ENCODE assay signal across 34 cellular contexts in genomic region chr6:170108456-170108855, GRCh38.
DNase-seq lines count a peak whose midpoint lies in the region; ATAC-seq and TF ChIP-seq lines count a peak whose summit lies in the region.
"Had no signal": no experiment of that assay in that cellular context is flagged by ENCODE, and none has a peak within 500 bp of the region (broad histone marks: within the 10 kb centered on the region; RNA-seq: fewer than 3 reads in every experiment).

No MANE protein-coding gene starts in this region.

- no peaks in the 10 kb centered on the region for H3K9me3 Mint-ChIP-seq in activated CD4-positive, alpha-beta memory T cell treated with anti-CD3 and anti-CD28 coated beads, Interleukin-2, amount 10 ng/mL, durations not matched to agents 7 days and 5 days
- H3K9me3 Mint-ChIP-seq in activated CD4-positive, alpha-beta memory T cell treated with anti-CD3 and anti-CD28 coated beads for 36 hours, result no peaks in the 10 kb centered on the region
- H3K9me3 Mint-ChIP-seq: activated naive CD4-positive, alpha-beta T cell treated with anti-CD3 and anti-CD28 coated beads, Interleukin-2, amount 50 U/mL, for 24 hours; activated T-helper 1 cell treated with anti-CD3 and anti-CD28 coated beads, Interleukin-12 subunit alpha, Interleukin-12 subunit beta, Interleukin-2, Interleukin-4 antibody, amounts not matched to agents 30 ng/mL and 10 ng/mL and 1 ng/mL, durations not matched to agents 14 hours and 24 hours and 36 hours; stimulated activated effector memory CD8-positive, alpha-beta T cell treated with anti-CD3 and anti-CD28 coated beads, Interleukin-12 subunit alpha, Interleukin-12 subunit beta, amount 100 ng/mL, for 72 hours; T-helper 2 cell treated with Interferon-gamma antibody and Interleukin-4, amounts not matched to agents 5 μg/mL and 100 μg/mL, for 36 hours had no signal

- H3K27ac Mint-ChIP-seq in activated CD4-positive, alpha-beta memory T cell treated with anti-CD3 and anti-CD28 coated beads, Interleukin-2, amount 10 ng/mL, durations not matched to agents 7 days and 5 days, result no peak overlapping the region
- no peak overlapping the region for H3K27ac Mint-ChIP-seq in activated CD4-positive, alpha-beta memory T cell treated with anti-CD3 and anti-CD28 coated beads for 36 hours
- no peak overlapping the region for H3K27ac Mint-ChIP-seq in T-helper 17 cell
- H3K27ac Mint-ChIP-seq: activated naive CD4-positive, alpha-beta T cell treated with anti-CD3 and anti-CD28 coated beads, Interleukin-2, amount 50 U/mL, for 24 hours; activated T-helper 1 cell treated with anti-CD3 and anti-CD28 coated beads, Interleukin-12 subunit alpha, Interleukin-12 subunit beta, Interleukin-2, Interleukin-4 antibody, amounts not matched to agents 30 ng/mL and 10 ng/mL and 1 ng/mL, durations not matched to agents 14 hours and 24 hours and 36 hours; CD14-positive monocyte; stimulated activated effector memory CD8-positive, alpha-beta T cell treated with anti-CD3 and anti-CD28 coated beads, Interleukin-12 subunit alpha, Interleukin-12 subunit beta, amount 100 ng/mL, for 72 hours; T-helper 2 cell treated with Interferon-gamma antibody and Interleukin-4, amounts not matched to agents 5 μg/mL and 100 μg/mL, for 36 hours had no signal

- TF ChIP-seq EP300 in sigmoid colon (IDR thresholded peaks at IDR 0.05), result no peak

- CTCF ChIA-PET in activated CD4-positive, alpha-beta memory T cell treated with anti-CD3 and anti-CD28 coated beads, Interleukin-2, amount 10 ng/mL, durations not matched to agents 7 days and 5 days (lab: Charles Lee), result no interaction called here
- CTCF ChIA-PET in activated CD4-positive, alpha-beta memory T cell treated with anti-CD3 and anti-CD28 coated beads for 36 hours (lab: Charles Lee), result no interaction called here

- no peaks in the 10 kb centered on the region for H3K36me3 Mint-ChIP-seq in activated CD4-positive, alpha-beta memory T cell treated with anti-CD3 and anti-CD28 coated beads, Interleukin-2, amount 10 ng/mL, durations not matched to agents 7 days and 5 days (ENCODE audit: low read depth)
- no peaks in the 10 kb centered on the region for H3K36me3 Mint-ChIP-seq in activated CD4-positive, alpha-beta memory T cell treated with anti-CD3 and anti-CD28 coated beads for 36 hours
- H3K36me3 Mint-ChIP-seq in T-helper 17 cell (ENCODE audit: low read depth), result no peaks in the 10 kb centered on the region
- H3K36me3 Mint-ChIP-seq: activated naive CD4-positive, alpha-beta T cell treated with anti-CD3 and anti-CD28 coated beads, Interleukin-2, amount 50 U/mL, for 24 hours; brain; CD14-positive monocyte; stimulated activated effector memory CD8-positive, alpha-beta T cell treated with anti-CD3 and anti-CD28 coated beads, Interleukin-12 subunit alpha, Interleukin-12 subunit beta, amount 100 ng/mL, for 72 hours had no signal

- DNase-seq in activated CD4-positive, alpha-beta memory T cell treated with anti-CD3 and anti-CD28 coated beads, Interleukin-2, amount 10 ng/mL, durations not matched to agents 7 days and 5 days, result peak; percentile 8
- DNase-seq in activated CD4-positive, alpha-beta memory T cell treated with anti-CD3 and anti-CD28 coated beads for 36 hours, result no peak
- DNase-seq in H7 (peak; percentile 48), left lobe of liver (ENCODE audit: low spot score) (peak; percentile 39), sigmoid colon (peak; percentile 44), T-helper 17 cell (no peak), NCI-H1105 (lab: John Stamatoyannopoulos, UW) (no peak), NOMO-1 treated with dmso at 0.1 percent for 144 hours (lab: John Stamatoyannopoulos, UW; ENCODE audit: unreplicated experiment) (no peak)
- DNase-seq: 8988T; activated CD4-positive, alpha-beta T cell treated with anti-CD3 and anti-CD28 coated beads for 48 hours; amniotic stem cell; Caco-2; cerebellar nuclear complex; DMS79 treated with DMSO at 0.1 percent for 48 hours; foreskin melanocyte; GDM1; KG1; mesendoderm; NCI-H1092 treated with DMSO at 0.1 percent for 48 hours; NCI-H187; NCI-H446 treated with DMSO at 0.1 percent for 48 hours; stimulated activated CD4-positive, alpha-beta T cell treated with anti-CD3 and anti-CD28 coated beads, Interleukin-15, amount 100 ng/mL, for 24 hours had no signal

- ATAC-seq in left lobe of liver (no peak), T-helper 17 cell (no peak)
- ATAC-seq: heart right ventricle; stimulated activated effector memory CD8-positive, alpha-beta T cell treated with anti-CD3 and anti-CD28 coated beads, Interleukin-12 subunit alpha, Interleukin-12 subunit beta, amount 100 ng/mL, for 72 hours had no signal

- H3K27me3 ChIP-seq in H7 (ENCODE audit: control insufficient read depth, insufficient read depth, low read length), result no peaks in the 10 kb centered on the region; the same call in 1 of the 2 replicates
- no peaks in the 10 kb centered on the region for H3K27me3 ChIP-seq in sigmoid colon
- H3K27me3 ChIP-seq: neutrophil, uterus had no signal

- 88 to 92% methylated on average over 9 of the region's 9 CpGs for WGBS in sigmoid colon, 2 donors

- H3K27me3 Mint-ChIP-seq in activated CD4-positive, alpha-beta memory T cell treated with anti-CD3 and anti-CD28 coated beads, Interleukin-2, amount 10 ng/mL, durations not matched to agents 7 days and 5 days, result peaks cover 21% of the 10 kb centered on the region
- H3K27me3 Mint-ChIP-seq in activated CD4-positive, alpha-beta memory T cell treated with anti-CD3 and anti-CD28 coated beads for 36 hours, result peaks cover 15% of the 10 kb centered on the region
- peaks cover 33% of the 10 kb centered on the region for H3K27me3 Mint-ChIP-seq in T-helper 17 cell
- H3K27me3 Mint-ChIP-seq: activated naive CD4-positive, alpha-beta T cell treated with anti-CD3 and anti-CD28 coated beads, Interleukin-2, amount 50 U/mL, for 24 hours had no signal

- intact Hi-C loops in activated CD4-positive, alpha-beta memory T cell treated with anti-CD3 and anti-CD28 coated beads for 36 hours (cut with micrococcal nuclease), result no loop called here
- intact Hi-C loops in sigmoid colon (cut with DNase I), result no loop called here

- POLR2A ChIA-PET in activated CD4-positive, alpha-beta memory T cell treated with anti-CD3 and anti-CD28 coated beads, Interleukin-2, amount 10 ng/mL, durations not matched to agents 7 days and 5 days (lab: Charles Lee), result no interaction called here
- POLR2A ChIA-PET in activated CD4-positive, alpha-beta memory T cell treated with anti-CD3 and anti-CD28 coated beads for 36 hours (lab: Charles Lee), result no interaction called here

- H3K4me1 ChIP-seq in sigmoid colon, result no peaks in the 10 kb centered on the region
- H3K4me1 ChIP-seq: Caco-2, HAP-1, heart right ventricle, prostate gland, uterus had no signal

- TF ChIP-seq POLR2A in sigmoid colon (IDR thresholded peaks at IDR 0.05), result no peak

- H3K36me3 ChIP-seq in H7 (replicated peaks; ENCODE audit: control insufficient read depth, insufficient read depth, low read length), result no peaks in the 10 kb centered on the region
- H3K36me3 ChIP-seq in sigmoid colon, result no peaks in the 10 kb centered on the region
- H3K36me3 ChIP-seq: HAP-1, heart right ventricle, neutrophil, prostate gland, uterus had no signal

- H3K4me3 ChIP-seq in H7 (ENCODE audit: insufficient read depth, low read depth, low read length), result no peak overlapping the region
- no peak overlapping the region for H3K4me3 ChIP-seq in sigmoid colon
- H3K4me3 ChIP-seq: dorsolateral prefrontal cortex, HAP-1, heart right ventricle, prostate gland, uterus had no signal

- no peaks in the 10 kb centered on the region for H3K4me1 Mint-ChIP-seq in activated CD4-positive, alpha-beta memory T cell treated with anti-CD3 and anti-CD28 coated beads, Interleukin-2, amount 10 ng/mL, durations not matched to agents 7 days and 5 days
- no peaks in the 10 kb centered on the region for H3K4me1 Mint-ChIP-seq in activated CD4-positive, alpha-beta memory T cell treated with anti-CD3 and anti-CD28 coated beads for 36 hours (ENCODE audit: low read depth)
- H3K4me1 Mint-ChIP-seq in T-helper 17 cell, result peaks cover 1% of the 10 kb centered on the region
- H3K4me1 Mint-ChIP-seq: activated naive CD4-positive, alpha-beta T cell treated with anti-CD3 and anti-CD28 coated beads, Interleukin-2, amount 50 U/mL, for 24 hours; brain; CD14-positive monocyte; stimulated activated effector memory CD8-positive, alpha-beta T cell treated with anti-CD3 and anti-CD28 coated beads, Interleukin-12 subunit alpha, Interleukin-12 subunit beta, amount 100 ng/mL, for 72 hours had no signal

- H3K9me3 ChIP-seq in sigmoid colon (no peaks in the 10 kb centered on the region), T-helper 17 cell (ENCODE audit: control insufficient read depth, low read length, poor library complexity, severe bottlenecking) (no peaks in the 10 kb centered on the region)
- H3K9me3 ChIP-seq: Caco-2, HAP-1, heart right ventricle, neutrophil, prostate gland, uterus had no signal

- no peak overlapping the region for H3K27ac ChIP-seq in sigmoid colon
- H3K27ac ChIP-seq: dorsolateral prefrontal cortex, heart right ventricle, neutrophil, prostate gland, uterus had no signal

- TF ChIP-seq CTCF in sigmoid colon (IDR thresholded peaks at IDR 0.05), result no peak

- no peak overlapping the region for H3K4me3 Mint-ChIP-seq in activated CD4-positive, alpha-beta memory T cell treated with anti-CD3 and anti-CD28 coated beads, Interleukin-2, amount 10 ng/mL, durations not matched to agents 7 days and 5 days
- no peak overlapping the region for H3K4me3 Mint-ChIP-seq in activated CD4-positive, alpha-beta memory T cell treated with anti-CD3 and anti-CD28 coated beads for 36 hours
- no peak overlapping the region for H3K4me3 Mint-ChIP-seq in T-helper 17 cell
- H3K4me3 Mint-ChIP-seq: activated naive CD4-positive, alpha-beta T cell treated with anti-CD3 and anti-CD28 coated beads, Interleukin-2, amount 50 U/mL, for 24 hours; activated T-helper 1 cell treated with anti-CD3 and anti-CD28 coated beads, Interleukin-12 subunit alpha, Interleukin-12 subunit beta, Interleukin-2, Interleukin-4 antibody, amounts not matched to agents 30 ng/mL and 10 ng/mL and 1 ng/mL, durations not matched to agents 14 hours and 24 hours and 36 hours; brain; stimulated activated effector memory CD8-positive, alpha-beta T cell treated with anti-CD3 and anti-CD28 coated beads, Interleukin-12 subunit alpha, Interleukin-12 subunit beta, amount 100 ng/mL, for 72 hours; T-helper 2 cell treated with Interferon-gamma antibody and Interleukin-4, amounts not matched to agents 5 μg/mL and 100 μg/mL, for 36 hours had no signal

Comparison
In these comparisons a context has a peak if more than half of its experiments do, and no peak if none do; other contexts are left out.
1. DNase-seq: peak in activated CD4-positive, alpha-beta memory T cell treated with anti-CD3 and anti-CD28 coated beads, Interleukin-2, amount 10 ng/mL, durations not matched to agents 7 days and 5 days (single experiment), H7 (single experiment), left lobe of liver (single experiment) and sigmoid colon (single experiment); none in activated CD4-positive, alpha-beta memory T cell treated with anti-CD3 and anti-CD28 coated beads for 36 hours (single experiment), T-helper 17 cell (0 of 3), NCI-H1105 (single experiment) and NOMO-1 treated with dmso at 0.1 percent for 144 hours (single experiment).